Comparison of ENCODE assay signal across 28 cellular contexts in the genomic region with DNA sequence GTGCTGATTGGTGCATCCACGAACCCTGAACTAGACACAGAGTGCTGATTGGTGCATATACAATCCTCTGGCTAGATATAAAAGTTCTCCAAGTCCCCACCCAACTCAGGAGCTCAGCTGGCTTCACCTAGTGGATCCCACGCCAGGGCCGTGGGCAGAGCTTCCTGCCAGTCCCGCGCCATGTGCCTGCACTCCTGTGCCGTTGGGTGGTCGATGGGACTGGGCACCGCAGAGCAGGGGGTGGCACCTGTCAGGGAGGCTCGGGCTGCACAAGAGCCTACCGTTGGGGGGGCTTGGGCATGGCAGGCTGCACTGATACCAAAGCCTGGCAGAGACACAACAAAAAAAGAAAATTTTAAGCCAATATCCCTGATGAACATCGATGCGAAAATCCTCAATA.
"Had no signal": no experiment of that assay in that cellular context is flagged by ENCODE, and none has a peak within 500 bp of the region (broad histone marks: within the 10 kb centered on the region; RNA-seq: fewer than 3 reads in every experiment).

No MANE protein-coding gene starts in this region.

- H3K27ac ChIP-seq: stomach, suprapubic skin, testis, thoracic aorta, thyroid gland, tibial artery, tibial nerve, transverse colon, upper lobe of left lung, upper lobe of right lung, uterus, vagina had no signal

- H3K36me3 ChIP-seq: stomach, suprapubic skin, thoracic aorta, thyroid gland, tibial artery, tibial nerve, transverse colon, upper lobe of left lung, upper lobe of right lung, uterus, vagina had no signal

- H3K4me3 Mint-ChIP-seq: stimulated activated effector memory CD8-positive, alpha-beta T cell treated with anti-CD3 and anti-CD28 coated beads, Interleukin-12 subunit alpha, Interleukin-12 subunit beta, amount 100 ng/mL, for 72 hours; stimulated activated memory B cell treated with anti-CD40 and anti-IgM and Interleukin-4, amounts not matched to agents 10 μg/mL and 1 μg/mL and 100 μg/mL, for 72 hours; stimulated activated naive B cell treated with anti-CD40 and anti-IgM and Interleukin-4, amounts not matched to agents 10 μg/mL and 1 μg/mL and 100 μg/mL, for 72 hours; stimulated activated naive CD8-positive, alpha-beta T cell treated with anti-CD3 and anti-CD28 coated beads, Interleukin-15, amount 100 ng/mL, for 72 hours; stimulated activated naive CD8-positive, alpha-beta T cell treated with anti-CD3 and anti-CD28 coated beads, Interleukin-15, Interleukin-2, amounts not matched to agents 100 ng/mL and 50 ng/mL, for 24 hours; type B pancreatic cell had no signal

- H3K36me3 Mint-ChIP-seq: stimulated activated effector memory CD8-positive, alpha-beta T cell treated with anti-CD3 and anti-CD28 coated beads, Interleukin-12 subunit alpha, Interleukin-12 subunit beta, amount 100 ng/mL, for 72 hours; stimulated activated memory B cell treated with anti-CD40 and anti-IgM and Interleukin-4, amounts not matched to agents 10 μg/mL and 1 μg/mL and 100 μg/mL, for 72 hours; stimulated activated naive B cell treated with anti-CD40 and anti-IgM and Interleukin-4, amounts not matched to agents 10 μg/mL and 1 μg/mL and 100 μg/mL, for 72 hours; type B pancreatic cell had no signal

- H3K4me3 ChIP-seq: stomach, suprapubic skin, testis, thoracic aorta, thyroid gland, tibial artery, tibial nerve, transverse colon, upper lobe of left lung, upper lobe of right lung, uterus, vagina had no signal

- H3K27me3 ChIP-seq: stomach, suprapubic skin, testis, thyroid gland, tibial artery, tibial nerve, transverse colon, upper lobe of left lung, upper lobe of right lung, uterus, vagina had no signal

- H3K27me3 Mint-ChIP-seq: stimulated activated naive B cell treated with anti-CD40 and anti-IgM and Interleukin-4, amounts not matched to agents 10 μg/mL and 1 μg/mL and 100 μg/mL, for 72 hours; stimulated activated naive CD8-positive, alpha-beta T cell treated with anti-CD3 and anti-CD28 coated beads, Interleukin-15, amount 100 ng/mL, for 72 hours; stimulated activated naive CD8-positive, alpha-beta T cell treated with anti-CD3 and anti-CD28 coated beads, Interleukin-15, Interleukin-2, amounts not matched to agents 100 ng/mL and 50 ng/mL, for 24 hours; type B pancreatic cell had no signal

- H3K27ac Mint-ChIP-seq: stimulated activated effector memory CD8-positive, alpha-beta T cell treated with anti-CD3 and anti-CD28 coated beads, Interleukin-12 subunit alpha, Interleukin-12 subunit beta, amount 100 ng/mL, for 72 hours; stimulated activated memory B cell treated with anti-CD40 and anti-IgM and Interleukin-4, amounts not matched to agents 10 μg/mL and 1 μg/mL and 100 μg/mL, for 72 hours; stimulated activated naive B cell treated with anti-CD40 and anti-IgM and Interleukin-4, amounts not matched to agents 10 μg/mL and 1 μg/mL and 100 μg/mL, for 72 hours; stimulated activated naive CD8-positive, alpha-beta T cell treated with anti-CD3 and anti-CD28 coated beads, Interleukin-15, amount 100 ng/mL, for 72 hours; stimulated activated naive CD8-positive, alpha-beta T cell treated with anti-CD3 and anti-CD28 coated beads, Interleukin-15, Interleukin-2, amounts not matched to agents 100 ng/mL and 50 ng/mL, for 24 hours; type B pancreatic cell had no signal

- H3K9me3 ChIP-seq: testis, thoracic aorta, thyroid gland, transverse colon, upper lobe of right lung, uterus, vagina had no signal

- DNase-seq: stimulated activated CD4-positive, alpha-beta T cell treated with anti-CD3 and anti-CD28 coated beads, Interleukin-2, amount 100 ng/mL, for 48 hours; stimulated activated CD4-positive, alpha-beta T cell treated with anti-CD3 and anti-CD28 coated beads, Interleukin-4, amount 100 ng/mL, for 1 hour; stimulated activated CD4-positive, alpha-beta T cell treated with anti-CD3 and anti-CD28 coated beads, Interleukin-4, amount 100 ng/mL, for 24 hours; stimulated activated CD4-positive, alpha-beta T cell treated with anti-CD3 and anti-CD28 coated beads, Interleukin-4, amount 100 ng/mL, for 4 hours; stimulated activated CD8-positive, alpha-beta memory T cell treated with anti-CD3 and anti-CD28 coated beads, Interleukin-4, amount 100 ng/mL, for 48 hours; stimulated activated naive B cell treated with anti-CD40 and anti-IgM and Interleukin-4, amounts not matched to agents 10 μg/mL and 1 μg/mL and 100 μg/mL, for 72 hours; stimulated activated naive CD4-positive, alpha-beta T cell; stimulated activated naive CD4-positive, alpha-beta T cell treated with Interleukin-2 at 50 U/mL for 16 hours; stimulated activated naive CD8-positive, alpha-beta T cell treated with anti-CD3 and anti-CD28 coated beads, Interleukin-15, amount 100 ng/mL, for 72 hours; stimulated activated naive CD8-positive, alpha-beta T cell treated with anti-CD3 and anti-CD28 coated beads, Interleukin-15, Interleukin-2, amounts not matched to agents 100 U/mL and 50 U/mL, for 24 hours; stomach; substantia nigra; testis; thyroid gland; tibial artery; transverse colon; trophoblast cell; upper lobe of right lung; uterus had no signal

- H3K4me1 Mint-ChIP-seq: stimulated activated effector memory CD8-positive, alpha-beta T cell treated with anti-CD3 and anti-CD28 coated beads, Interleukin-12 subunit alpha, Interleukin-12 subunit beta, amount 100 ng/mL, for 72 hours; stimulated activated memory B cell treated with anti-CD40 and anti-IgM and Interleukin-4, amounts not matched to agents 10 μg/mL and 1 μg/mL and 100 μg/mL, for 72 hours; stimulated activated naive B cell treated with anti-CD40 and anti-IgM and Interleukin-4, amounts not matched to agents 10 μg/mL and 1 μg/mL and 100 μg/mL, for 72 hours; stimulated activated naive CD8-positive, alpha-beta T cell treated with anti-CD3 and anti-CD28 coated beads, Interleukin-15, amount 100 ng/mL, for 72 hours had no signal

- H3K4me1 ChIP-seq: stomach, suprapubic skin, testis, thyroid gland, tibial artery, tibial nerve, transverse colon, upper lobe of left lung, upper lobe of right lung, uterus, vagina had no signal

- ATAC-seq: stimulated activated effector memory CD8-positive, alpha-beta T cell treated with anti-CD3 and anti-CD28 coated beads, Interleukin-12 subunit alpha, Interleukin-12 subunit beta, amount 100 ng/mL, for 72 hours; stimulated activated memory B cell treated with anti-CD40 and anti-IgM and Interleukin-4, amounts not matched to agents 10 μg/mL and 1 μg/mL and 100 μg/mL, for 72 hours; stimulated activated naive B cell treated with anti-CD40 and anti-IgM and Interleukin-4, amounts not matched to agents 10 μg/mL and 1 μg/mL and 100 μg/mL, for 72 hours; stimulated activated naive CD8-positive, alpha-beta T cell treated with anti-CD3 and anti-CD28 coated beads, Interleukin-15, amount 100 ng/mL, for 72 hours; stimulated activated naive CD8-positive, alpha-beta T cell treated with anti-CD3 and anti-CD28 coated beads, Interleukin-15, Interleukin-2, amounts not matched to agents 100 U/mL and 50 U/mL, for 24 hours; upper lobe of right lung had no signal
